Comparison of ENCODE assay signal across 8 cellular contexts in the genomic region with DNA sequence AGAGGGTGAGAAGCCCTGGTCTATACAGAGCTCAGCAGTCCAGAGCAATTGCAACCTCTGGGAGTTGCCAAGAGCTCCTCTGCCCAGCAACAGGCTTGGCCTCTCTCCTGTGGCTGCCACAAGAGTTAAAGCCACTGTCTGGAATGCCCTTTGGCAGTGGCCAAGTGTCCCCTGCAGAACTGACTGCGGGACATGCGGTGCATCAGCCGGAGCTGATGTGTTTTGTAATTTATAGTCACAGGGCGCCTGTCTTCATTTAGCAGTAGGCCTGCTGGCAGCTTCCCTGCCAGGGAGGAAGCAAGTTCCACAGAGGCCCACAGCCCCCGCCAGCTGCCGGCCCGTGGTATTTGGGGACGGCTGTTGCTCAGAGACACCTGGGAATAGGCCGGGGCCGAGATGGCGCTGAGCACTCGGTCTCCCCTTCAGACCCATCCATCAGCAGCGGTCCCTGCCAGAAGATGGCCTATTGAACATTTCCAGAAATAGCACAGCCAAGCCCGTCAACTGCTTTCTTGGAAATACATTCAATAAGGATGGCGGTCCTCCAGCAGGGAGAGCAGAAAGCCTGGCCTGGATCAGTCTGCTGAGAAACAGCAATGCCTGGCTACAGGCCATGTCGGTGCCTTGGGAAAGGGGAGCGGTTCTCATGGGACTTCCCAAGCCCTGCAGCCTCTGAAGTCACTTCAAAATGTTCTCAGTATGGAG.
A peak's percentile ranks its signal among the peaks of the same experiment; 100 is the strongest.
DNase-seq lines count a peak whose midpoint lies in the region; ATAC-seq and TF ChIP-seq lines count a peak whose summit lies in the region.

No MANE protein-coding gene starts in this region.

- H3K27me3 ChIP-seq in thymus (ENCODE audit: control insufficient read depth, insufficient read depth) = no peaks in the 10 kb centered on the region

- H3K4me1 ChIP-seq in mucosa of descending colon (ENCODE audit: low read depth) = peaks cover 10% of the 10 kb centered on the region
- peaks cover 22% of the 10 kb centered on the region for H3K4me1 ChIP-seq in thymus (ENCODE audit: control insufficient read depth, insufficient read depth, low read length)

- H3K4me3 ChIP-seq in mucosa of descending colon (no peak overlapping the region), thymus (ENCODE audit: low read length) (no peak overlapping the region)

- TF ChIP-seq CTCF in mucosa of descending colon (IDR thresholded peaks at IDR 0.05) = no peak

- WGBS in thymus = 22% methylated on average over 17 of the region's 17 CpGs

- no peaks in the 10 kb centered on the region for H3K9me3 ChIP-seq in mucosa of descending colon
- no peaks in the 10 kb centered on the region for H3K9me3 ChIP-seq in thymus (ENCODE audit: control insufficient read depth)

- ATAC-seq in mucosa of descending colon (peak; percentile 15), HG03439 (IDR thresholded peaks at IDR 0.05; ENCODE audit: unreplicated experiment) (no peak), GM19467 (IDR thresholded peaks at IDR 0.05; ENCODE audit: unreplicated experiment) (no peak)

- intact Hi-C loops in mucosa of descending colon (cut with DNase I, micrococcal nuclease) = loop anchor here in 1 of 2 donors (10.0 kb wide), 1 partner anchor 220 kb away; the partner anchor contains the start of gene CRADD

- H3K36me3 ChIP-seq in mucosa of descending colon (ENCODE audit: low read depth) = no peaks in the 10 kb centered on the region
- H3K36me3 ChIP-seq in thymus (ENCODE audit: control insufficient read depth, insufficient read depth) = no peaks in the 10 kb centered on the region

- peak; percentile 26 to 47 for DNase-seq in NOMO-1 (lab: John Stamatoyannopoulos, UW; ENCODE audit: unreplicated experiment in 2 of 2)
- DNase-seq in fibroblast of gingiva (ENCODE audit: low read depth) = peak; percentile 87
- DNase-seq in mucosa of descending colon = peak; percentile 51 to 65 (median 59)
- no peak for DNase-seq in UCSD-AML1 (lab: John Stamatoyannopoulos, UW; ENCODE audit: unreplicated experiment)
- DNase-seq in effector CD8-positive, alpha-beta T cell (lab: John Stamatoyannopoulos, UW) = no peak

- peak overlapping the region; percentile 36 for H3K27ac ChIP-seq in thymus (ENCODE audit: low read depth)

Comparison
In these comparisons a context has a peak if more than half of its experiments do, and no peak if none do; other contexts are left out.
1. DNase-seq: peak in NOMO-1 (2 of 2), fibroblast of gingiva (single experiment) and mucosa of descending colon (3 of 3); none in UCSD-AML1 (single experiment) and effector CD8-positive, alpha-beta T cell (single experiment).